Comparison of ENCODE assay signal across 25 cellular contexts in the genomic region with DNA sequence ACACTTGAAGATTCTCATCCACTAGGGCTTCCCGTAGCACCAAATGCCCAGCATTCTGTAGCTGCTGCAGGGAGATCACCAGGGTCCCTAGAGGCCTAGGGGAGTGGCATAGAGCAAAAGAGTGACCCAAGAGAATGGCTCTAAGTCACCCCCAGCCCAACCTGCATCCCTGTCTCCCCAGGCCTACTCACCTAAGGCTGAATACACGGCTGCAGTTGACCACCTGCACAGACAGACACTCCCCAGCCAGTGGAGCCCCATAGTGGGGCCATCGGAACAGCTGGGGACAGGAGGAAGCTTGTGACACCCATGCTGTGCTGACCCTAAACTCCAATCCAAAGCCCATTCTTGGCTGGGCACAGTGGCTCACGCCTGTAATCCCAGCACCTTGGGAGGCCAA.
"Had no signal": no experiment of that assay in that cellular context is flagged by ENCODE, and none has a peak within 500 bp of the region (broad histone marks: within the 10 kb centered on the region; RNA-seq: fewer than 3 reads in every experiment).

No MANE protein-coding gene starts in this region.

- H3K36me3 ChIP-seq: esophagus squamous epithelium, heart right ventricle, pancreas, transverse colon, uterus had no signal

- H3K27ac ChIP-seq: epithelial cell of prostate, esophagus squamous epithelium, heart right ventricle, pancreas, psoas muscle, testis, uterus had no signal

- DNase-seq: activated CD4-positive, alpha-beta T cell treated with anti-CD3 and anti-CD28 coated beads for 36 hours; activated CD4-positive, CD25-positive, alpha-beta regulatory T cell; activated CD8-positive, alpha-beta memory T cell treated with anti-CD3 and anti-CD28 coated beads, Interleukin-2, amount 10 ng/mL, durations not matched to agents 7 days and 5 days; activated CD8-positive, alpha-beta T cell treated with anti-CD3 and anti-CD28 coated beads, Interleukin-2, amount 10 ng/mL, durations not matched to agents 7 days and 5 days; activated T-cell treated with anti-CD3 and anti-CD28 coated beads, Interleukin-2, amount 50 U/mL, for 48 hours; anterior cingulate cortex; effector CD8-positive, alpha-beta T cell; esophagus squamous epithelium; foreskin melanocyte; heart right ventricle; left cardiac atrium; left ventricle myocardium superior; naive thymus-derived CD8-positive, alpha-beta T cell; nucleus accumbens; stimulated activated CD4-positive, alpha-beta T cell treated with anti-CD3 and anti-CD28 coated beads, Interleukin-4, amount 100 ng/mL, for 1 hour; stimulated activated naive CD8-positive, alpha-beta T cell treated with anti-CD3 and anti-CD28 coated beads, Interleukin-15, Interleukin-2, amounts not matched to agents 100 U/mL and 50 U/mL, for 24 hours; testis; transverse colon; uterus had no signal

- FAIRE-seq: bronchial epithelial cell, colon, endometrium, pancreas had no signal

- H3K27me3 ChIP-seq: pancreas, testis, uterus had no signal

- H3K9me3 ChIP-seq: esophagus squamous epithelium, heart right ventricle, pancreas, psoas muscle, testis, transverse colon, uterus had no signal

- ATAC-seq: activated CD4-positive, alpha-beta T cell treated with anti-CD3 and anti-CD28 coated beads for 36 hours; activated CD8-positive, alpha-beta memory T cell treated with anti-CD3 and anti-CD28 coated beads, Interleukin-2, amount 10 ng/mL, durations not matched to agents 7 days and 5 days; activated CD8-positive, alpha-beta T cell treated with anti-CD3 and anti-CD28 coated beads, Interleukin-2, amount 10 ng/mL, durations not matched to agents 7 days and 5 days; heart right ventricle; left cardiac atrium; left ventricle myocardium superior; naive thymus-derived CD8-positive, alpha-beta T cell; pancreas; psoas muscle; stimulated activated naive CD8-positive, alpha-beta T cell treated with anti-CD3 and anti-CD28 coated beads, Interleukin-15, Interleukin-2, amounts not matched to agents 100 U/mL and 50 U/mL, for 24 hours had no signal

- H3K4me3 ChIP-seq: esophagus squamous epithelium, heart right ventricle, pancreas, psoas muscle, testis, transverse colon, uterus had no signal
